1 cellular context compared by ENCODE assay signal in the genomic region with DNA sequence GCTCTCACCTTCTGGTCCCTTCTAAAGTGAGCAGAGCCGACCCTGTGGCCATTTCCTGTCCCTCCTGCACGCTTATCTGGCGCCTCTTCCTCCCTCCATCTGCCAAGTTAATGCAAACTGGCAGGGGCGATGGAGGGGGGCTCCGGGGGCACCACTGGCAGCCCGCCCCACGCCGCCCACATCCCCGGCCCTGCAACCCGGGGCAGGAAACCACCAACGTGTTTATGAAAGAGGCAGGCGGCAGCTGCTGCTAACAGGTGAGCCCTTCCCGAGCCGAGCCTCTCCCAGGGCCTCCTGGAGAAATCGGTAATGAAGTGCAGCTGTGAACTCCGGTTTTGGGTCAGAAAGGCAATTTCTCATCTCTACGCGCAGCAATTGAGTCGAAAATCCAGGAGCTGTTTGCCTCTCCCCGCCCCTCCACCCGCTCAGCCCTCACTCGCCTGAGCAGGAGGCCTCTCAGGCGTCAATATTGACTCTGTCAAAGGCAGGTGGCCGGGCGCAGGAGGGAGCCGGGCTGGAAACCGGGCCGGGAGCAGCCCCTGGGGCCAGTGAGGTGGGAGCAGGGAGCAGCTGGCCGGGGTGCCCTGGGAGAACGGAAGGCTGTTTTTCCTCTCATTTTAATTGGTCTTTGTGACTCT.
TF ChIP-seq lines count a peak whose summit lies in the region.

No MANE protein-coding gene starts in this region.

TF ChIP-seq in HepG2, 621 proteins besides CTCF, POLR2A, EP300 and RAD21 (continued from another document and continues in another):
- TF ChIP-seq TAF15 (IDR thresholded peaks at IDR 0.05; ENCODE audit: low read depth, low read length, poor library complexity, severe bottlenecking) (peak; percentile 58), ZNF329 (CRISPR knock-in tag; IDR thresholded peaks at IDR 0.05; ENCODE audit: low read depth) (peak; percentile 81), ZNF737 (CRISPR knock-in tag; IDR thresholded peaks at IDR 0.05; ENCODE audit: borderline replicate concordance) (0 out of 2 replicates have a peak, but pooled peaks have one; percentile 89), DNMT3B (CRISPR knock-in tag; conservative IDR thresholded peaks at IDR 0.05) (peak; percentile 97), ZNF33B (CRISPR knock-in tag; IDR thresholded peaks at IDR 0.05) (peak; percentile 91), ZBTB20 (CRISPR knock-in tag; IDR thresholded peaks at IDR 0.05; ENCODE audit: borderline replicate concordance, low read depth) (peak; percentile 39; the same call in 1 of the 2 replicates), TOE1 (CRISPR knock-in tag; IDR thresholded peaks at IDR 0.05) (peak; percentile 39; the same call in 1 of the 2 replicates), IRX3 (CRISPR knock-in tag; IDR thresholded peaks at IDR 0.05; ENCODE audit: borderline replicate concordance, low read depth) (peak; percentile 91; the same call in 1 of the 2 replicates), SOX5 (CRISPR knock-in tag; IDR thresholded peaks at IDR 0.05; ENCODE audit: borderline replicate concordance) (peak; percentile 70; the same call in 1 of the 2 replicates), SSRP1 (CRISPR knock-in tag; IDR thresholded peaks at IDR 0.05) (peak; percentile 90), FOXK1 (CRISPR knock-in tag; IDR thresholded peaks at IDR 0.05; ENCODE audit: borderline replicate concordance, low read depth) (peak; percentile 73; the same call in 1 of the 2 replicates), ZNF44 (CRISPR knock-in tag; IDR thresholded peaks at IDR 0.05) (no peak), TARDBP (CRISPR knock-in tag; IDR thresholded peaks at IDR 0.05) (peak; percentile 94), ELF1 (CRISPR knock-in tag; IDR thresholded peaks at IDR 0.05) (peak; percentile 59; the same call in 1 of the 2 replicates), ZIK1 (CRISPR knock-in tag; IDR thresholded peaks at IDR 0.05; ENCODE audit: borderline replicate concordance, low read depth) (peak; percentile 90; the same call in 1 of the 2 replicates), NFE2 (CRISPR knock-in tag; IDR thresholded peaks at IDR 0.05) (no peak), ZNF251 (CRISPR knock-in tag; IDR thresholded peaks at IDR 0.05) (no peak), ZFP37 (CRISPR knock-in tag; IDR thresholded peaks at IDR 0.05; ENCODE audit: borderline replicate concordance) (peak; percentile 95), TAF1 (CRISPR knock-in tag; IDR thresholded peaks at IDR 0.05) (0 out of 2 replicates have a peak, but pooled peaks have one; percentile 16), ZNF501 (CRISPR knock-in tag; IDR thresholded peaks at IDR 0.05) (peak; percentile 99), ETV6 (CRISPR knock-in tag; conservative IDR thresholded peaks at IDR 0.05) (peak; percentile 79; the same call in 1 of the 2 replicates), KLF6 (CRISPR knock-in tag; IDR thresholded peaks at IDR 0.05) (peak; percentile 86; the same call in 1 of the 2 replicates), SP2 (CRISPR knock-in tag; IDR thresholded peaks at IDR 0.05) (peak; percentile 63), ZNF607 (CRISPR knock-in tag; IDR thresholded peaks at IDR 0.05; ENCODE audit: borderline replicate concordance) (peak; percentile 99), ZFP36 (IDR thresholded peaks at IDR 0.05; ENCODE audit: borderline replicate concordance, low read depth, low read length, partially characterized antibody) (no peak), ZNF782 (CRISPR knock-in tag; IDR thresholded peaks at IDR 0.05; ENCODE audit: borderline replicate concordance) (no peak)
- TF ChIP-seq, protein P1, sequence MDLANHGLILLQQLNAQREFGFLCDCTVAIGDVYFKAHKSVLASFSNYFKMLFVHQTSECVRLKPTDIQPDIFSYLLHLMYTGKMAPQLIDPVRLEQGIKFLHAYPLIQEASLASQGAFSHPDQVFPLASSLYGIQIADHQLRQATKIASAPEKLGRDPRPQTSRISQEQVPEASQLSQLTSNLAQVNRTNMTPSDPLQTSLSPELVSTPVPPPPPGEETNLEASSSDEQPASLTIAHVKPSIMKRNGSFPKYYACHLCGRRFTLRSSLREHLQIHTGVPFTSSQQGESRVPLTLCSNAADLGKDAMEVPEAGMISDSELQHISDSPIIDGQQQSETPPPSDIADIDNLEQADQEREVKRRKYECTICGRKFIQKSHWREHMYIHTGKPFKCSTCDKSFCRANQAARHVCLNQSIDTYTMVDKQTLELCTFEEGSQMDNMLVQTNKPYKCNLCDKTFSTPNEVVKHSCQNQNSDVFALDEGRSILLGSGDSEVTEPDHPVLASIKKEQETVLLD (CRISPR knock-in tag; IDR thresholded peaks at IDR 0.05; ENCODE audit: low read depth), result 0 out of 2 replicates have a peak, but pooled peaks have one; percentile 49
- TF ChIP-seq, protein P2, sequence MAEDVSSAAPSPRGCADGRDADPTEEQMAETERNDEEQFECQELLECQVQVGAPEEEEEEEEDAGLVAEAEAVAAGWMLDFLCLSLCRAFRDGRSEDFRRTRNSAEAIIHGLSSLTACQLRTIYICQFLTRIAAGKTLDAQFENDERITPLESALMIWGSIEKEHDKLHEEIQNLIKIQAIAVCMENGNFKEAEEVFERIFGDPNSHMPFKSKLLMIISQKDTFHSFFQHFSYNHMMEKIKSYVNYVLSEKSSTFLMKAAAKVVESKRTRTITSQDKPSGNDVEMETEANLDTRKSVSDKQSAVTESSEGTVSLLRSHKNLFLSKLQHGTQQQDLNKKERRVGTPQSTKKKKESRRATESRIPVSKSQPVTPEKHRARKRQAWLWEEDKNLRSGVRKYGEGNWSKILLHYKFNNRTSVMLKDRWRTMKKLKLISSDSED (CRISPR knock-in tag; IDR thresholded peaks at IDR 0.05), result peak; percentile 25; the same call in 1 of the 2 replicates
- TF ChIP-seq, protein P3, sequence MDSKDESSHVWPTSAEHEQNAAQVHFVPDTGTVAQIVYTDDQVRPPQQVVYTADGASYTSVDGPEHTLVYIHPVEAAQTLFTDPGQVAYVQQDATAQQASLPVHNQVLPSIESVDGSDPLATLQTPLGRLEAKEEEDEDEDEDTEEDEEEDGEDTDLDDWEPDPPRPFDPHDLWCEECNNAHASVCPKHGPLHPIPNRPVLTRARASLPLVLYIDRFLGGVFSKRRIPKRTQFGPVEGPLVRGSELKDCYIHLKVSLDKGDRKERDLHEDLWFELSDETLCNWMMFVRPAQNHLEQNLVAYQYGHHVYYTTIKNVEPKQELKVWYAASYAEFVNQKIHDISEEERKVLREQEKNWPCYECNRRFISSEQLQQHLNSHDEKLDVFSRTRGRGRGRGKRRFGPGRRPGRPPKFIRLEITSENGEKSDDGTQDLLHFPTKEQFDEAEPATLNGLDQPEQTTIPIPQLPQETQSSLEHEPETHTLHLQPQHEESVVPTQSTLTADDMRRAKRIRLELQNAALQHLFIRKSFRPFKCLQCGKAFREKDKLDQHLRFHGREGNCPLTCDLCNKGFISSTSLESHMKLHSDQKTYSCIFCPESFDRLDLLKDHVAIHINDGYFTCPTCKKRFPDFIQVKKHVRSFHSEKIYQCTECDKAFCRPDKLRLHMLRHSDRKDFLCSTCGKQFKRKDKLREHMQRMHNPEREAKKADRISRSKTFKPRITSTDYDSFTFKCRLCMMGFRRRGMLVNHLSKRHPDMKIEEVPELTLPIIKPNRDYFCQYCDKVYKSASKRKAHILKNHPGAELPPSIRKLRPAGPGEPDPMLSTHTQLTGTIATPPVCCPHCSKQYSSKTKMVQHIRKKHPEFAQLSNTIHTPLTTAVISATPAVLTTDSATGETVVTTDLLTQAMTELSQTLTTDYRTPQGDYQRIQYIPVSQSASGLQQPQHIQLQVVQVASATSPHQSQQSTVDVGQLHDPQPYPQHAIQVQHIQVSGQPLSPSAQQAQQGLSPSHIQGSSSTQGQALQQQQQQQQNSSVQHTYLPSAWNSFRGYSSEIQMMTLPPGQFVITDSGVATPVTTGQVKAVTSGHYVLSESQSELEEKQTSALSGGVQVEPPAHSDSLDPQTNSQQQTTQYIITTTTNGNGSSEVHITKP (CRISPR knock-in tag; IDR thresholded peaks at IDR 0.05; ENCODE audit: low read depth), result peak; percentile 29; the same call in 1 of the 2 replicates
- TF ChIP-seq, protein P4, sequence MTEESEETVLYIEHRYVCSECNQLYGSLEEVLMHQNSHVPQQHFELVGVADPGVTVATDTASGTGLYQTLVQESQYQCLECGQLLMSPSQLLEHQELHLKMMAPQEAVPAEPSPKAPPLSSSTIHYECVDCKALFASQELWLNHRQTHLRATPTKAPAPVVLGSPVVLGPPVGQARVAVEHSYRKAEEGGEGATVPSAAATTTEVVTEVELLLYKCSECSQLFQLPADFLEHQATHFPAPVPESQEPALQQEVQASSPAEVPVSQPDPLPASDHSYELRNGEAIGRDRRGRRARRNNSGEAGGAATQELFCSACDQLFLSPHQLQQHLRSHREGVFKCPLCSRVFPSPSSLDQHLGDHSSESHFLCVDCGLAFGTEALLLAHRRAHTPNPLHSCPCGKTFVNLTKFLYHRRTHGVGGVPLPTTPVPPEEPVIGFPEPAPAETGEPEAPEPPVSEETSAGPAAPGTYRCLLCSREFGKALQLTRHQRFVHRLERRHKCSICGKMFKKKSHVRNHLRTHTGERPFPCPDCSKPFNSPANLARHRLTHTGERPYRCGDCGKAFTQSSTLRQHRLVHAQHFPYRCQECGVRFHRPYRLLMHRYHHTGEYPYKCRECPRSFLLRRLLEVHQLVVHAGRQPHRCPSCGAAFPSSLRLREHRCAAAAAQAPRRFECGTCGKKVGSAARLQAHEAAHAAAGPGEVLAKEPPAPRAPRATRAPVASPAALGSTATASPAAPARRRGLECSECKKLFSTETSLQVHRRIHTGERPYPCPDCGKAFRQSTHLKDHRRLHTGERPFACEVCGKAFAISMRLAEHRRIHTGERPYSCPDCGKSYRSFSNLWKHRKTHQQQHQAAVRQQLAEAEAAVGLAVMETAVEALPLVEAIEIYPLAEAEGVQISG (CRISPR knock-in tag; IDR thresholded peaks at IDR 0.05), result peak; percentile 86
- TF ChIP-seq, protein P5, sequence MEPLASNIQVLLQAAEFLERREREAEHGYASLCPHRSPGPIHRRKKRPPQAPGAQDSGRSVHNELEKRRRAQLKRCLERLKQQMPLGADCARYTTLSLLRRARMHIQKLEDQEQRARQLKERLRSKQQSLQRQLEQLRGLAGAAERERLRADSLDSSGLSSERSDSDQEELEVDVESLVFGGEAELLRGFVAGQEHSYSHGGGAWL (CRISPR knock-in tag; IDR thresholded peaks at IDR 0.05), result peak; percentile 90
- TF ChIP-seq, protein P6, sequence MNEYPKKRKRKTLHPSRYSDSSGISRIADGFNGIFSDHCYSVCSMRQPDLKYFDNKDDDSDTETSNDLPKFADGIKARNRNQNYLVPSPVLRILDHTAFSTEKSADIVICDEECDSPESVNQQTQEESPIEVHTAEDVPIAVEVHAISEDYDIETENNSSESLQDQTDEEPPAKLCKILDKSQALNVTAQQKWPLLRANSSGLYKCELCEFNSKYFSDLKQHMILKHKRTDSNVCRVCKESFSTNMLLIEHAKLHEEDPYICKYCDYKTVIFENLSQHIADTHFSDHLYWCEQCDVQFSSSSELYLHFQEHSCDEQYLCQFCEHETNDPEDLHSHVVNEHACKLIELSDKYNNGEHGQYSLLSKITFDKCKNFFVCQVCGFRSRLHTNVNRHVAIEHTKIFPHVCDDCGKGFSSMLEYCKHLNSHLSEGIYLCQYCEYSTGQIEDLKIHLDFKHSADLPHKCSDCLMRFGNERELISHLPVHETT (CRISPR knock-in tag; conservative IDR thresholded peaks at IDR 0.05), result 0 out of 2 replicates have a peak, but pooled peaks have one; percentile 50
- TF ChIP-seq, protein P7, sequence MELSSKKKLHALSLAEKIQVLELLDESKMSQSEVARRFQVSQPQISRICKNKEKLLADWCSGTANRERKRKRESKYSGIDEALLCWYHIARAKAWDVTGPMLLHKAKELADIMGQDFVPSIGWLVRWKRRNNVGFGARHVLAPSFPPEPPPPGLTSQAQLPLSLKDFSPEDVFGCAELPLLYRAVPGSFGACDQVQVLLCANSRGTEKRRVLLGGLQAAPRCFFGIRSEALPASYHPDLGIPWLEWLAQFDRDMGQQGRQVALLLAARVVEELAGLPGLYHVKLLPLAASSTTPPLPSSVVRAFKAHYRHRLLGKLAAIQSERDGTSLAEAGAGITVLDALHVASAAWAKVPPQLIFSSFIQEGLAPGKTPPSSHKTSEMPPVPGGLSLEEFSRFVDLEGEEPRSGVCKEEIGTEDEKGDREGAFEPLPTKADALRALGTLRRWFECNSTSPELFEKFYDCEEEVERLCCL (CRISPR knock-in tag; IDR thresholded peaks at IDR 0.05; ENCODE audit: borderline replicate concordance), result peak; percentile 88; the same call in 1 of the 2 replicates
- TF ChIP-seq, protein P8, sequence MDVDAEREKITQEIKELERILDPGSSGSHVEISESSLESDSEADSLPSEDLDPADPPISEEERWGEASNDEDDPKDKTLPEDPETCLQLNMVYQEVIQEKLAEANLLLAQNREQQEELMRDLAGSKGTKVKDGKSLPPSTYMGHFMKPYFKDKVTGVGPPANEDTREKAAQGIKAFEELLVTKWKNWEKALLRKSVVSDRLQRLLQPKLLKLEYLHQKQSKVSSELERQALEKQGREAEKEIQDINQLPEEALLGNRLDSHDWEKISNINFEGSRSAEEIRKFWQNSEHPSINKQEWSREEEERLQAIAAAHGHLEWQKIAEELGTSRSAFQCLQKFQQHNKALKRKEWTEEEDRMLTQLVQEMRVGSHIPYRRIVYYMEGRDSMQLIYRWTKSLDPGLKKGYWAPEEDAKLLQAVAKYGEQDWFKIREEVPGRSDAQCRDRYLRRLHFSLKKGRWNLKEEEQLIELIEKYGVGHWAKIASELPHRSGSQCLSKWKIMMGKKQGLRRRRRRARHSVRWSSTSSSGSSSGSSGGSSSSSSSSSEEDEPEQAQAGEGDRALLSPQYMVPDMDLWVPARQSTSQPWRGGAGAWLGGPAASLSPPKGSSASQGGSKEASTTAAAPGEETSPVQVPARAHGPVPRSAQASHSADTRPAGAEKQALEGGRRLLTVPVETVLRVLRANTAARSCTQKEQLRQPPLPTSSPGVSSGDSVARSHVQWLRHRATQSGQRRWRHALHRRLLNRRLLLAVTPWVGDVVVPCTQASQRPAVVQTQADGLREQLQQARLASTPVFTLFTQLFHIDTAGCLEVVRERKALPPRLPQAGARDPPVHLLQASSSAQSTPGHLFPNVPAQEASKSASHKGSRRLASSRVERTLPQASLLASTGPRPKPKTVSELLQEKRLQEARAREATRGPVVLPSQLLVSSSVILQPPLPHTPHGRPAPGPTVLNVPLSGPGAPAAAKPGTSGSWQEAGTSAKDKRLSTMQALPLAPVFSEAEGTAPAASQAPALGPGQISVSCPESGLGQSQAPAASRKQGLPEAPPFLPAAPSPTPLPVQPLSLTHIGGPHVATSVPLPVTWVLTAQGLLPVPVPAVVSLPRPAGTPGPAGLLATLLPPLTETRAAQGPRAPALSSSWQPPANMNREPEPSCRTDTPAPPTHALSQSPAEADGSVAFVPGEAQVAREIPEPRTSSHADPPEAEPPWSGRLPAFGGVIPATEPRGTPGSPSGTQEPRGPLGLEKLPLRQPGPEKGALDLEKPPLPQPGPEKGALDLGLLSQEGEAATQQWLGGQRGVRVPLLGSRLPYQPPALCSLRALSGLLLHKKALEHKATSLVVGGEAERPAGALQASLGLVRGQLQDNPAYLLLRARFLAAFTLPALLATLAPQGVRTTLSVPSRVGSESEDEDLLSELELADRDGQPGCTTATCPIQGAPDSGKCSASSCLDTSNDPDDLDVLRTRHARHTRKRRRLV (CRISPR knock-in tag; IDR thresholded peaks at IDR 0.05), result 0 out of 2 replicates have a peak, but pooled peaks have one; percentile 41
- TF ChIP-seq, protein P9, sequence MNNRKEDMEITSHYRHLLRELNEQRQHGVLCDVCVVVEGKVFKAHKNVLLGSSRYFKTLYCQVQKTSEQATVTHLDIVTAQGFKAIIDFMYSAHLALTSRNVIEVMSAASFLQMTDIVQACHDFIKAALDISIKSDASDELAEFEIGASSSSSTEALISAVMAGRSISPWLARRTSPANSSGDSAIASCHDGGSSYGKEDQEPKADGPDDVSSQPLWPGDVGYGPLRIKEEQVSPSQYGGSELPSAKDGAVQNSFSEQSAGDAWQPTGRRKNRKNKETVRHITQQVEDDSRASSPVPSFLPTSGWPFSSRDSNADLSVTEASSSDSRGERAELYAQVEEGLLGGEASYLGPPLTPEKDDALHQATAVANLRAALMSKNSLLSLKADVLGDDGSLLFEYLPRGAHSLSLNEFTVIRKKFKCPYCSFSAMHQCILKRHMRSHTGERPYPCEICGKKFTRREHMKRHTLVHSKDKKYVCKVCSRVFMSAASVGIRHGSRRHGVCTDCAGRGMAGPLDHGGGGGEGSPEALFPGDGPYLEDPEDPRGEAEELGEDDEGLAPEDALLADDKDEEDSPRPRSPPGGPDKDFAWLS (CRISPR knock-in tag; IDR thresholded peaks at IDR 0.05; ENCODE audit: borderline replicate concordance), result no peak
